ENCODE assay signal across 6 cellular contexts in the genomic region with DNA sequence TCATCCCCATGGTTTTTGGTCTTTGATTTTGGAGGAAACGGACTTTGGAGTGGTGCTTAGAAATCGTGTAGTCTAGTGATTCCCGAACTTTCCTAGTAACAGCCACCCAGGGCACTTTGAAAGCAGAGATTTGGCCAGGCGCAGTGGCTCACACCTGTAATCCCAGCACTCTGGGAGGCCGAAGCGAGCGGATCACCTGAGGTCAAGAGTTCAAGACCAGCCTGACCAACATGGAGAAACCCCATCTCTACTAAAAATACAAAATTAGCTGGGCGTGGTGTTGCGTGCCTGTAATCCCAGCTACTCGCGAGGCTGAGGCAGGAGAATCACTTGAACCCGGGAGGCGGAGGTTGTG. TPM values are rescaled to one million over a fixed set of nuclear protein-coding genes. Genes with fewer than 3 reads are reported as not detected.
A peak's percentile ranks its signal among the peaks of the same experiment; 100 is the strongest.
DNase-seq lines count a peak whose midpoint lies in the region; ATAC-seq and TF ChIP-seq lines count a peak whose summit lies in the region.
"Not testable (repeated sequence)": the region's sequence is repeated elsewhere in the genome, so short reads cannot be mapped to it uniquely, and the experiment has no call there.

No MANE protein-coding gene starts in this region.

- H3K9ac ChIP-seq in HUES64 (ENCODE audit: low read depth, low read length): peak overlapping the region; percentile 98

- 91% methylated on average over 13 of the region's 13 CpGs for WGBS in HUES64
- WGBS in psoas muscle, 3 donors: 83 to 84% (median 83%) methylated on average over 13 of the region's 13 CpGs

- CTCF ChIA-PET in activated CD8-positive, alpha-beta T cell treated with anti-CD3 and anti-CD28 coated beads for 36 hours (lab: Charles Lee): not testable (repeated sequence)

- peaks cover 28% of the 10 kb centered on the region for H3K4me1 Mint-ChIP-seq in activated CD8-positive, alpha-beta T cell treated with anti-CD3 and anti-CD28 coated beads for 36 hours (ENCODE audit: low read depth)

- H3K4me3 ChIP-seq in HUES64 (ENCODE audit: low read length): peak overlapping the region; percentile 90
- H3K4me3 ChIP-seq in dorsolateral prefrontal cortex: peak overlapping the region; percentile 61 to 99 (median 88)
- peak overlapping the region; percentile 95 for H3K4me3 ChIP-seq in psoas muscle

- TF ChIP-seq CTCF in 22Rv1 (IDR thresholded peaks at IDR 0.05); activated CD8-positive, alpha-beta T cell treated with anti-CD3 and anti-CD28 coated beads for 36 hours (IDR thresholded peaks at IDR 0.05); dorsolateral prefrontal cortex (IDR thresholded peaks at IDR 0.05 in 54 of 56, conservative IDR thresholded peaks at IDR 0.05 in 2 of 56; ENCODE audit: low read depth in 1 of 56, partially characterized antibody in 56 of 56); psoas muscle (IDR thresholded peaks at IDR 0.05): not testable (repeated sequence)

- not testable (repeated sequence) for ATAC-seq in activated CD8-positive, alpha-beta T cell treated with anti-CD3 and anti-CD28 coated beads for 36 hours; psoas muscle

- not testable (repeated sequence) for H3K9me3 Mint-ChIP-seq in activated CD8-positive, alpha-beta T cell treated with anti-CD3 and anti-CD28 coated beads for 36 hours

- peak overlapping the region; percentile 90 for H3K27ac ChIP-seq in 22Rv1
- peak overlapping the region; percentile 87 for H3K27ac ChIP-seq in HUES64 (ENCODE audit: low read depth, low read length)
- H3K27ac ChIP-seq in dorsolateral prefrontal cortex: peak overlapping the region in 55 of 59 donors; percentile 13 to 99 (median 96)
- H3K27ac ChIP-seq in layer of hippocampus (ENCODE audit: low read depth, low read length): peak overlapping the region; percentile 96
- peak overlapping the region; percentile 94 for H3K27ac ChIP-seq in psoas muscle

- peak overlapping the region; percentile 99 for H3K27ac Mint-ChIP-seq in activated CD8-positive, alpha-beta T cell treated with anti-CD3 and anti-CD28 coated beads for 36 hours

- intact Hi-C loops in activated CD8-positive, alpha-beta T cell treated with anti-CD3 and anti-CD28 coated beads for 36 hours (cut with micrococcal nuclease): loop anchor here (1.0 to 2.0 kb wide), 2 partner anchors 59 to 148 kb away; partner anchors contain the start of genes FAF2 and RNF44
- intact Hi-C loops in dorsolateral prefrontal cortex (cut with DNase I) (loop anchor here (2.0 kb wide), 2 partner anchors 29 to 59 kb away; partner anchors contain the start of genes KIAA1191 (in 2 of the 2) and FAF2 (in 1 of the 2)), psoas muscle (cut with DNase I) (loop anchor here in 1 of 2 donors (2.0 kb wide), 1 partner anchor 29 kb away; the partner anchor contains the start of gene KIAA1191)

- peak overlapping the region; percentile 98 for H3K4me3 Mint-ChIP-seq in activated CD8-positive, alpha-beta T cell treated with anti-CD3 and anti-CD28 coated beads for 36 hours

- H3K27me3 Mint-ChIP-seq in activated CD8-positive, alpha-beta T cell treated with anti-CD3 and anti-CD28 coated beads for 36 hours: not testable (repeated sequence)

- H3K36me3 ChIP-seq in HUES64 (ENCODE audit: insufficient read depth, low read length) (peaks cover 34% of the 10 kb centered on the region), psoas muscle (ENCODE audit: insufficient read depth in 1 of 2, low read depth in 1 of 2) (peaks cover 3 to 66% of the 10 kb centered on the region in 2 donors)

- H3K4me1 ChIP-seq in HUES64 (ENCODE audit: insufficient read depth, low read length): not testable (repeated sequence)
- peaks cover 27% of the 10 kb centered on the region for H3K4me1 ChIP-seq in psoas muscle

- not testable (repeated sequence) for DNase-seq in activated CD8-positive, alpha-beta T cell treated with anti-CD3 and anti-CD28 coated beads for 36 hours; dorsolateral prefrontal cortex
- peak in 1 of 2 donors; percentile 38 for DNase-seq in psoas muscle

- H3K27me3 ChIP-seq in HUES64 (ENCODE audit: insufficient read depth, low read length); dorsolateral prefrontal cortex; layer of hippocampus (ENCODE audit: control insufficient read depth, insufficient read depth, low read length); psoas muscle (ENCODE audit: insufficient read depth in 3 of 3, low read length in 2 of 3): not testable (repeated sequence)

- not testable (repeated sequence) for H3K9me3 ChIP-seq in HUES64 (ENCODE audit: insufficient read depth, low read depth, low read length); psoas muscle

- POLR2A ChIA-PET in activated CD8-positive, alpha-beta T cell treated with anti-CD3 and anti-CD28 coated beads for 36 hours (lab: Charles Lee): interaction anchor here (0.6 to 2.6 kb wide), 5 partner anchors 9 to 149 kb away, joined by 3 to 10 read pairs (median 5); partner anchors contain the start of genes ARL10 and KIAA1191

- H3K36me3 Mint-ChIP-seq in activated CD8-positive, alpha-beta T cell treated with anti-CD3 and anti-CD28 coated beads for 36 hours (ENCODE audit: low read depth): peaks cover 55% of the 10 kb centered on the region

RNA-seq across cellular contexts. Expression of gene HIGD2A, which starts 1.2 kb away (rescaled TPM):
- polyA plus RNA-seq in HUES64 (2013, experiment 1 of 2): 104 TPM
- polyA plus RNA-seq in HUES64 (2013, experiment 2 of 2): 123 TPM
- 100 to 1,000 TPM; 118 to 120 TPM for total RNA-seq in activated CD8-positive, alpha-beta T cell treated with anti-CD3 and anti-CD28 coated beads for 36 hours
- total RNA-seq in dorsolateral prefrontal cortex (100 to 1,000 TPM in 8 of 120 experiments, 10 to 100 TPM in 112; 58.3 to 114 (median 80.1) TPM), psoas muscle (100 to 1,000 TPM; 181 to 215 (median 212) TPM)
- 100 to 1,000 TPM; 223 to 429 (median 332) TPM for polyA plus RNA-seq in psoas muscle

RNA-seq across cellular contexts. Expression of gene NOP16, which starts 1.3 kb away (rescaled TPM):
- polyA plus RNA-seq in HUES64 (2013, experiment 1 of 2): 64.0 TPM
- 47.9 TPM for polyA plus RNA-seq in HUES64 (2013, experiment 2 of 2)
- total RNA-seq in activated CD8-positive, alpha-beta T cell treated with anti-CD3 and anti-CD28 coated beads for 36 hours: 10 to 100 TPM; 71.8 to 75.1 TPM
- total RNA-seq in dorsolateral prefrontal cortex (10 to 100 TPM in 104 of 120 experiments, 1 to 10 TPM in 16; 7.6 to 21.5 (median 13.1) TPM), psoas muscle (10 to 100 TPM; 35.6 to 76.2 (median 59.9) TPM)
- 100 to 1,000 TPM in 1 of 3 donors, 10 to 100 TPM in 2; 87.5 to 206 (median 90.4) TPM for polyA plus RNA-seq in psoas muscle

RNA-seq across cellular contexts. Expression of gene ARL10, which starts 24.5 kb away (rescaled TPM):
- 3.7 TPM for polyA plus RNA-seq in HUES64 (2013, experiment 1 of 2)
- polyA plus RNA-seq in HUES64 (2013, experiment 2 of 2): 4.2 TPM
- 10 to 100 TPM; 15.6 to 17.0 TPM for total RNA-seq in activated CD8-positive, alpha-beta T cell treated with anti-CD3 and anti-CD28 coated beads for 36 hours
- 10 to 100 TPM; 18.1 to 46.0 (median 28.5) TPM for total RNA-seq in dorsolateral prefrontal cortex
- total RNA-seq in psoas muscle: 1 to 10 TPM; 3.1 to 6.6 (median 5.0) TPM
- polyA plus RNA-seq in psoas muscle: 1 to 10 TPM; 1.6 to 5.3 (median 3.9) TPM

RNA-seq across cellular contexts. Expression of gene CLTB, which starts 26.6 kb away (rescaled TPM):
- 20.1 TPM for polyA plus RNA-seq in HUES64 (2013, experiment 1 of 2)
- 19.5 TPM for polyA plus RNA-seq in HUES64 (2013, experiment 2 of 2)
- 10 to 100 TPM; 48.2 to 48.6 TPM for total RNA-seq in activated CD8-positive, alpha-beta T cell treated with anti-CD3 and anti-CD28 coated beads for 36 hours
- total RNA-seq in dorsolateral prefrontal cortex (100 to 1,000 TPM in 115 of 120 experiments, 10 to 100 TPM in 5; 66.4 to 198 (median 136) TPM), psoas muscle (100 to 1,000 TPM; 162 to 223 (median 217) TPM)
- polyA plus RNA-seq in psoas muscle: 100 to 1,000 TPM; 246 to 413 (median 340) TPM

RNA-seq across cellular contexts. Expression of gene KIAA1191, which starts 28.2 kb away (rescaled TPM):
- 69.5 TPM for polyA plus RNA-seq in HUES64 (2013, experiment 1 of 2)
- polyA plus RNA-seq in HUES64 (2013, experiment 2 of 2): 83.1 TPM
- 10 to 100 TPM; 39.4 to 40.8 TPM for total RNA-seq in activated CD8-positive, alpha-beta T cell treated with anti-CD3 and anti-CD28 coated beads for 36 hours
- 100 to 1,000 TPM in 118 of 120 experiments, 10 to 100 TPM in 2; 94.9 to 173 (median 136) TPM for total RNA-seq in dorsolateral prefrontal cortex
- 100 to 1,000 TPM in 1 of 4 donors, 10 to 100 TPM in 3; 46.9 to 201 (median 74.3) TPM for total RNA-seq in psoas muscle
- polyA plus RNA-seq in psoas muscle: 10 to 100 TPM; 27.0 to 70.4 (median 42.5) TPM
